8 cellular contexts compared by ENCODE assay signal in the genomic region with DNA sequence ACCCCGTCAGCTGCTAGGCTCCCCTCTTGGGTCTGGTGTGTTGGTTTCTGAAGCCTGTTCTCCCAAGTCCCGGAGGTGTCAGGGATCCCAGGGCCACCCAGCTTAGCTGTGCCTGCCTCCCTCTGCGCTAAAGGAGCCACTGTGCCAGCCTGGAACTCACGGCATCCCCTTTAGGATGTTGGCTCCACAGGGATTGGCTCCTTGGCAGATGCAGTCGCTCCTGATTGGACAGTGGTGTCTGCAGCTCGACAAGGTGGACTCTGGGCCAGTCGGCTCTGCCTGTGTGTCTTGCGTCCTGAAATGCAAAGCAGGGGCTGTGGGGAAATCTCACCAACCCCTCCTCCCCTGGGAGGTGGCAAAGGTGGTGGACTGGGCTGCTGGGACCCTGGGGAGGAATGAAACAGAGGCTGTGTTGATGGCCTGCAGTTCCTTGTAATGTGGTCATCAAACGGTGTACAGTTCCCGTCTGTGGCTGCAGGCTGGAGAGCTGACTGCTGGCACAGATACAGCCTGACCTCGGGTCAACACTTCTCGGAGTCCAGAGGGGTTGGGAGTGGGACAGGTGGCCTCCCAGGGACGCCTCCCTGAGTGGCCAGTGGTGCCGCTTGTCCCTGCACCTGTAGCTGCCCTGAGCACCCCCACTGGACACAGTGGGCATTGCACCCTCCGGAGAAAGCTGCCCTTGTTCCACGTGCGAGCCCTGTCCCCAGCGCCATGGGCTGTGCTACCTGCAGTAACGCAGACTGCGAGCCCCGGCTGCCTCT. TPM values are rescaled to one million over a fixed set of nuclear protein-coding genes. Genes with fewer than 3 reads are reported as not detected.
DNase-seq lines count a peak whose midpoint lies in the region; ATAC-seq and TF ChIP-seq lines count a peak whose summit lies in the region.

No MANE protein-coding gene starts in this region.

- no peaks in the 10 kb centered on the region for H3K36me3 Mint-ChIP-seq in neural progenitor cell

- no peak overlapping the region for H3K27ac Mint-ChIP-seq in neural progenitor cell

- TF ChIP-seq CTCF in NB4 (IDR thresholded peaks at IDR 0.05; ENCODE audit: low read depth, low read length) (peak; percentile 46), fibroblast of lung (conservative IDR thresholded peaks at IDR 0.05 in 1 of 2, IDR thresholded peaks at IDR 0.05 in 1 of 2; ENCODE audit: low read depth in 1 of 2, low read length in 2 of 2) (peak; percentile 42 to 63), neural progenitor cell (IDR thresholded peaks at IDR 0.05) (peak; percentile 69)

- no peak for TF ChIP-seq POLR2A in NB4 (IDR thresholded peaks at IDR 0.05; ENCODE audit: extremely low read depth, insufficient read length)

- peak overlapping the region; percentile 54 for H3K4me3 Mint-ChIP-seq in neural progenitor cell

- H3K79me2 ChIP-seq in fibroblast of lung (ENCODE audit: control insufficient read depth, insufficient read depth, low read length) (no peaks in the 10 kb centered on the region), neural progenitor cell (ENCODE audit: low read depth) (no peaks in the 10 kb centered on the region)

- no peaks in the 10 kb centered on the region for H4K20me1 ChIP-seq in fibroblast of lung (ENCODE audit: control insufficient read depth, extremely low read depth, insufficient read depth, low read length)
- H4K20me1 ChIP-seq in neural progenitor cell (ENCODE audit: low read depth): no peaks in the 10 kb centered on the region

- no peak for ATAC-seq in GM18873 (IDR thresholded peaks at IDR 0.05; ENCODE audit: low FRiP score, unreplicated experiment)

- H3F3A ChIP-seq in neural progenitor cell (ENCODE audit: low read depth): peaks cover 10% of the 10 kb centered on the region

- peaks cover 8% of the 10 kb centered on the region for H3K4me1 Mint-ChIP-seq in neural progenitor cell

- H3K27ac ChIP-seq in fibroblast of lung (ENCODE audit: insufficient read depth, low read length) (no peak overlapping the region), neural progenitor cell (no peak overlapping the region)

- H3K4me3 ChIP-seq in NB4 (ENCODE audit: low read depth, low read length) (no peak overlapping the region), fibroblast of lung (replicated peaks in 1 of 4; ENCODE audit: control extremely low read depth in 1 of 4, insufficient read depth in 1 of 4, low read depth in 3 of 4, low read length in 4 of 4) (no peak overlapping the region), neural progenitor cell (peak overlapping the region; percentile 43)

- no peak overlapping the region for H3K9ac ChIP-seq in fibroblast of lung (ENCODE audit: insufficient read depth, low read length)
- H3K9ac ChIP-seq in neural progenitor cell: no peak overlapping the region

- DNase-seq in DMS53 treated with DMSO at 0.1 percent for 48 hours (lab: John Stamatoyannopoulos, UW; ENCODE audit: unreplicated experiment): peak; percentile 38
- peak; percentile 51 for DNase-seq in NB4 (ENCODE audit: low read depth)
- peak; percentile 48 for DNase-seq in activated CD8-positive, alpha-beta memory T cell treated with anti-CD3 and anti-CD28 coated beads, Interleukin-2, amount 50 U/mL, for 4 hours
- DNase-seq in fibroblast of lung (ENCODE audit: low read depth in 2 of 2): no peak
- DNase-seq in neural progenitor cell (ENCODE audit: low spot score): peak; percentile 76
- DNase-seq in NCI-H2171 treated with DMSO at 0.1 percent for 48 hours (lab: John Stamatoyannopoulos, UW): no peak
- no peak for DNase-seq in NOMO-1 treated with dmso at 0.1 percent for 144 hours (lab: John Stamatoyannopoulos, UW; ENCODE audit: unreplicated experiment)

- H3K4me2 ChIP-seq in fibroblast of lung (ENCODE audit: extremely low read depth, insufficient read depth, low read length) (no peak overlapping the region), neural progenitor cell (peak overlapping the region; percentile 78)

- H3K27me3 ChIP-seq in fibroblast of lung (ENCODE audit: control insufficient read depth, insufficient read depth, low read length) (no peaks in the 10 kb centered on the region), neural progenitor cell (peaks cover 24% of the 10 kb centered on the region)

- H2AFZ ChIP-seq in fibroblast of lung (ENCODE audit: low read length) (no peak overlapping the region), neural progenitor cell (replicated peaks) (peak overlapping the region; percentile 99)

- H3K4me1 ChIP-seq in fibroblast of lung (ENCODE audit: control insufficient read depth, extremely low read depth, insufficient read depth, low read length) (no peaks in the 10 kb centered on the region), neural progenitor cell (peaks cover 4% of the 10 kb centered on the region)

- no peaks in the 10 kb centered on the region for H3K36me3 ChIP-seq in fibroblast of lung (ENCODE audit: control insufficient read depth, insufficient read depth, low read length)
- no peaks in the 10 kb centered on the region for H3K36me3 ChIP-seq in neural progenitor cell

- H3K9me3 Mint-ChIP-seq in neural progenitor cell: no peaks in the 10 kb centered on the region

- H3K9me3 ChIP-seq in fibroblast of lung (ENCODE audit: control insufficient read depth, insufficient read depth, low read depth, low read length) (no peaks in the 10 kb centered on the region), neural progenitor cell (ENCODE audit: low read depth) (no peaks in the 10 kb centered on the region)

- peaks cover 6% of the 10 kb centered on the region for H3K27me3 Mint-ChIP-seq in neural progenitor cell (ENCODE audit: insufficient read depth, low read depth)

RNA-seq across cellular contexts. Expression of a gene that starts 11.5 kb away (rescaled TPM):
- total RNA-seq in fibroblast of lung (2.3 and 2.5 TPM in 2 replicates), neural progenitor cell (ENCODE audit: low replicate concordance) (2.2 and 8.5 TPM in 2 replicates)
- polyA plus RNA-seq in fibroblast of lung: 2.1 and 2.2 TPM in 2 replicates
- polyA plus RNA-seq in fibroblast of lung (2012): 2.9 TPM in 2 replicates
- polyA minus RNA-seq in fibroblast of lung (ENCODE audit: low replicate concordance): 3.0 and 5.0 TPM in 2 replicates

RNA-seq across cellular contexts. Expression of a gene that starts 41.9 kb away (rescaled TPM):
- total RNA-seq in fibroblast of lung (3.6 and 4.0 TPM in 2 replicates), neural progenitor cell (ENCODE audit: low replicate concordance) (8.9 and 13.0 TPM in 2 replicates)
- polyA plus RNA-seq in fibroblast of lung: 1.5 and 2.1 TPM in 2 replicates
- 2.2 and 2.7 TPM in 2 replicates for polyA plus RNA-seq in fibroblast of lung (2012)
- polyA minus RNA-seq in fibroblast of lung (ENCODE audit: low replicate concordance): 2.5 and 3.7 TPM in 2 replicates

Comparison
In these comparisons a context has a peak if more than half of its experiments do, and no peak if none do; other contexts are left out.
1. DNase-seq: peak in DMS53 treated with DMSO at 0.1 percent for 48 hours (single experiment), NB4 (single experiment), activated CD8-positive, alpha-beta memory T cell treated with anti-CD3 and anti-CD28 coated beads, Interleukin-2, amount 50 U/mL, for 4 hours (single experiment) and neural progenitor cell (single experiment); none in fibroblast of lung (0 of 2), NCI-H2171 treated with DMSO at 0.1 percent for 48 hours (single experiment) and NOMO-1 treated with dmso at 0.1 percent for 144 hours (single experiment).
2. Peak in every context shown above with its lines, with median percentiles within 50 percentile points of each other: CTCF ChIP-seq.